In genomic region chr17:1146551-1147265, GRCh38 we compare ENCODE assay signal across 13 cellular contexts. TPM values are rescaled to one million over a fixed set of nuclear protein-coding genes. Genes with fewer than 3 reads are reported as not detected.
A peak's percentile ranks its signal among the peaks of the same experiment; 100 is the strongest.
DNase-seq lines count a peak whose midpoint lies in the region; ATAC-seq and TF ChIP-seq lines count a peak whose summit lies in the region.
"Had no signal": no experiment of that assay in that cellular context is flagged by ENCODE, and none has a peak within 500 bp of the region (broad histone marks: within the 10 kb centered on the region; RNA-seq: fewer than 3 reads in every experiment).

No MANE protein-coding gene starts in this region.

- POLR2A ChIA-PET in activated CD8-positive, alpha-beta T cell treated with anti-CD3 and anti-CD28 coated beads, Interleukin-2, amount 10 ng/mL, durations not matched to agents 7 days and 5 days (lab: Charles Lee): no interaction called here
- POLR2A ChIA-PET in activated CD8-positive, alpha-beta T cell treated with anti-CD3 and anti-CD28 coated beads for 36 hours (lab: Charles Lee): no interaction called here
- POLR2A ChIA-PET in MCF 10A (lab: Yijun Ruan, JAX): interaction anchor here (0.6 kb wide), 1 partner anchor 14 kb away, joined by 3 read pairs; no protein-coding TSS in a partner anchor

- H3K4me1 Mint-ChIP-seq in activated CD8-positive, alpha-beta T cell treated with anti-CD3 and anti-CD28 coated beads, Interleukin-2, amount 10 ng/mL, durations not matched to agents 7 days and 5 days (ENCODE audit: low read depth): no peaks in the 10 kb centered on the region
- H3K4me1 Mint-ChIP-seq in activated CD8-positive, alpha-beta T cell treated with anti-CD3 and anti-CD28 coated beads for 36 hours (ENCODE audit: low read depth): no peaks in the 10 kb centered on the region
- H3K4me1 Mint-ChIP-seq in central memory CD8-positive, alpha-beta T cell: no peaks in the 10 kb centered on the region
- no peaks in the 10 kb centered on the region for H3K4me1 Mint-ChIP-seq in stimulated activated effector memory CD8-positive, alpha-beta T cell treated with anti-CD3 and anti-CD28 coated beads, Interleukin-12 subunit alpha, Interleukin-12 subunit beta, amount 100 ng/mL, for 72 hours
- H3K4me1 Mint-ChIP-seq in MCF 10A (ENCODE audit: insufficient read depth, unreplicated experiment): peaks cover 6% of the 10 kb centered on the region

- no peaks in the 10 kb centered on the region for H3K36me3 Mint-ChIP-seq in activated CD8-positive, alpha-beta T cell treated with anti-CD3 and anti-CD28 coated beads, Interleukin-2, amount 10 ng/mL, durations not matched to agents 7 days and 5 days (ENCODE audit: low read depth)
- no peaks in the 10 kb centered on the region for H3K36me3 Mint-ChIP-seq in activated CD8-positive, alpha-beta T cell treated with anti-CD3 and anti-CD28 coated beads for 36 hours (ENCODE audit: low read depth)
- no peaks in the 10 kb centered on the region for H3K36me3 Mint-ChIP-seq in central memory CD8-positive, alpha-beta T cell (ENCODE audit: insufficient read depth)
- H3K36me3 Mint-ChIP-seq in stimulated activated effector memory CD8-positive, alpha-beta T cell treated with anti-CD3 and anti-CD28 coated beads, Interleukin-12 subunit alpha, Interleukin-12 subunit beta, amount 100 ng/mL, for 72 hours: peaks cover 11% of the 10 kb centered on the region
- peaks cover 7% of the 10 kb centered on the region for H3K36me3 Mint-ChIP-seq in MCF 10A (ENCODE audit: insufficient read depth, unreplicated experiment)

- intact Hi-C loops in activated CD8-positive, alpha-beta T cell treated with anti-CD3 and anti-CD28 coated beads for 36 hours (cut with micrococcal nuclease): no loop called here
- intact Hi-C loops in left lung (cut with DNase I): no loop called here
- intact Hi-C loops in esophagus squamous epithelium (cut with DNase I): loop anchor here (10.0 kb wide), 1 partner anchor 92 kb away; no protein-coding TSS in a partner anchor
- intact Hi-C loops in MCF 10A (cut with micrococcal nuclease): loop anchor here (2.0 kb wide), 1 partner anchor 24 kb away; no protein-coding TSS in a partner anchor

- 83 to 88% methylated on average over 9 of the region's 9 CpGs for WGBS in esophagus squamous epithelium, 2 donors

- H3K27ac Mint-ChIP-seq in activated CD8-positive, alpha-beta T cell treated with anti-CD3 and anti-CD28 coated beads, Interleukin-2, amount 10 ng/mL, durations not matched to agents 7 days and 5 days: peak overlapping the region; percentile 25
- no peak overlapping the region for H3K27ac Mint-ChIP-seq in activated CD8-positive, alpha-beta T cell treated with anti-CD3 and anti-CD28 coated beads for 36 hours
- peak overlapping the region; percentile 33 for H3K27ac Mint-ChIP-seq in central memory CD8-positive, alpha-beta T cell (ENCODE audit: low read depth)
- peak overlapping the region; percentile 82 for H3K27ac Mint-ChIP-seq in stimulated activated effector memory CD8-positive, alpha-beta T cell treated with anti-CD3 and anti-CD28 coated beads, Interleukin-12 subunit alpha, Interleukin-12 subunit beta, amount 100 ng/mL, for 72 hours
- H3K27ac Mint-ChIP-seq in MCF 10A (ENCODE audit: low read depth, unreplicated experiment): no peak overlapping the region

- no peak overlapping the region for H3K27ac ChIP-seq in left lung
- no peak overlapping the region for H3K27ac ChIP-seq in esophagus squamous epithelium
- H3K27ac ChIP-seq: BLaER1 treated with 17β-estradiol and CSF1 and Interleukin-3, amounts not matched to agents 10 nM and 100 nM had no signal

- H3K4me3 Mint-ChIP-seq in activated CD8-positive, alpha-beta T cell treated with anti-CD3 and anti-CD28 coated beads, Interleukin-2, amount 10 ng/mL, durations not matched to agents 7 days and 5 days: no peak overlapping the region
- H3K4me3 Mint-ChIP-seq in activated CD8-positive, alpha-beta T cell treated with anti-CD3 and anti-CD28 coated beads for 36 hours: no peak overlapping the region
- H3K4me3 Mint-ChIP-seq in central memory CD8-positive, alpha-beta T cell: no peak overlapping the region
- no peak overlapping the region for H3K4me3 Mint-ChIP-seq in stimulated activated effector memory CD8-positive, alpha-beta T cell treated with anti-CD3 and anti-CD28 coated beads, Interleukin-12 subunit alpha, Interleukin-12 subunit beta, amount 100 ng/mL, for 72 hours
- no peak overlapping the region for H3K4me3 Mint-ChIP-seq in MCF 10A (ENCODE audit: unreplicated experiment)

- TF ChIP-seq CTCF in activated CD8-positive, alpha-beta T cell treated with anti-CD3 and anti-CD28 coated beads for 36 hours (IDR thresholded peaks at IDR 0.05): no peak
- TF ChIP-seq CTCF in left lung (IDR thresholded peaks at IDR 0.05) (no peak), esophagus squamous epithelium (IDR thresholded peaks at IDR 0.05) (no peak), MCF 10A (IDR thresholded peaks at IDR 0.05; ENCODE audit: unreplicated experiment) (no peak)

- DNase-seq in activated CD8-positive, alpha-beta T cell treated with anti-CD3 and anti-CD28 coated beads, Interleukin-2, amount 10 ng/mL, durations not matched to agents 7 days and 5 days: no peak
- DNase-seq in activated CD8-positive, alpha-beta T cell treated with anti-CD3 and anti-CD28 coated beads for 36 hours: no peak
- DNase-seq in central memory CD8-positive, alpha-beta T cell (ENCODE audit: low spot score in 2 of 2): no peak
- DNase-seq in myocyte (ENCODE audit: low read depth): peak; percentile 42
- DNase-seq in stimulated activated effector memory CD8-positive, alpha-beta T cell treated with anti-CD3 and anti-CD28 coated beads, Interleukin-12 subunit alpha, Interleukin-12 subunit beta, amount 100 ng/mL, for 72 hours (ENCODE audit: low spot score in 2 of 2): no peak
- no peak for DNase-seq in left lung
- no peak for DNase-seq in esophagus squamous epithelium (lab: John Stamatoyannopoulos, UW)
- DNase-seq in MCF 10A (ENCODE audit: unreplicated experiment): no peak
- DNase-seq: 8988T, DMS153, EL, NCI-H1048 had no signal

- H3K4me1 ChIP-seq in left lung (peaks cover 2 to 10% of the 10 kb centered on the region in 2 donors), esophagus squamous epithelium (peaks cover 2 to 19% (median 5%) of the 10 kb centered on the region in 3 donors)

- peaks cover 0 to 18% of the 10 kb centered on the region in 2 donors for H3K36me3 ChIP-seq in left lung
- H3K36me3 ChIP-seq in esophagus squamous epithelium: peaks cover 0 to 19% (median 0%) of the 10 kb centered on the region in 3 donors

- no peak for ATAC-seq in activated CD8-positive, alpha-beta T cell treated with anti-CD3 and anti-CD28 coated beads, Interleukin-2, amount 10 ng/mL, durations not matched to agents 7 days and 5 days
- no peak for ATAC-seq in activated CD8-positive, alpha-beta T cell treated with anti-CD3 and anti-CD28 coated beads for 36 hours
- no peak for ATAC-seq in central memory CD8-positive, alpha-beta T cell (replicated peaks; ENCODE audit: extremely low read depth, poor library complexity, severe bottlenecking)
- no peak for ATAC-seq in stimulated activated effector memory CD8-positive, alpha-beta T cell treated with anti-CD3 and anti-CD28 coated beads, Interleukin-12 subunit alpha, Interleukin-12 subunit beta, amount 100 ng/mL, for 72 hours
- no peak for ATAC-seq in left lung

- TF ChIP-seq POLR2A in esophagus squamous epithelium (IDR thresholded peaks at IDR 0.05): no peak

- BruUV-seq in MCF 10A (replicated peaks; lab: Mats Ljungman, UMichigan): no TSS peak

- H3K9me3 Mint-ChIP-seq in activated CD8-positive, alpha-beta T cell treated with anti-CD3 and anti-CD28 coated beads, Interleukin-2, amount 10 ng/mL, durations not matched to agents 7 days and 5 days (ENCODE audit: insufficient read depth): no peaks in the 10 kb centered on the region
- H3K9me3 Mint-ChIP-seq in activated CD8-positive, alpha-beta T cell treated with anti-CD3 and anti-CD28 coated beads for 36 hours: no peaks in the 10 kb centered on the region
- no peaks in the 10 kb centered on the region for H3K9me3 Mint-ChIP-seq in central memory CD8-positive, alpha-beta T cell
- H3K9me3 Mint-ChIP-seq in stimulated activated effector memory CD8-positive, alpha-beta T cell treated with anti-CD3 and anti-CD28 coated beads, Interleukin-12 subunit alpha, Interleukin-12 subunit beta, amount 100 ng/mL, for 72 hours: no peaks in the 10 kb centered on the region
- H3K9me3 Mint-ChIP-seq in MCF 10A (ENCODE audit: unreplicated experiment): no peaks in the 10 kb centered on the region

- CTCF ChIA-PET in activated CD8-positive, alpha-beta T cell treated with anti-CD3 and anti-CD28 coated beads, Interleukin-2, amount 10 ng/mL, durations not matched to agents 7 days and 5 days (lab: Charles Lee): no interaction called here
- CTCF ChIA-PET in activated CD8-positive, alpha-beta T cell treated with anti-CD3 and anti-CD28 coated beads for 36 hours (lab: Charles Lee): interaction anchor here (1.2 to 1.3 kb wide), 2 partner anchors 24 to 41 kb away, joined by 3 to 4 read pairs; no protein-coding TSS in a partner anchor
- CTCF ChIA-PET in MCF 10A (lab: Yijun Ruan, JAX): interaction anchor here (0.5 to 1.3 kb wide), 4 partner anchors 25 to 148 kb away, joined by 3 to 10 read pairs (median 4); no protein-coding TSS in a partner anchor

- H3K27me3 ChIP-seq in left lung: no peaks in the 10 kb centered on the region
- no peaks in the 10 kb centered on the region for H3K27me3 ChIP-seq in esophagus squamous epithelium
- H3K27me3 ChIP-seq: BLaER1 treated with 17β-estradiol and CSF1 and Interleukin-3, amounts not matched to agents 10 nM and 100 nM had no signal

- no peaks in the 10 kb centered on the region for H3K27me3 Mint-ChIP-seq in activated CD8-positive, alpha-beta T cell treated with anti-CD3 and anti-CD28 coated beads, Interleukin-2, amount 10 ng/mL, durations not matched to agents 7 days and 5 days (ENCODE audit: low read depth)
- H3K27me3 Mint-ChIP-seq in activated CD8-positive, alpha-beta T cell treated with anti-CD3 and anti-CD28 coated beads for 36 hours: no peaks in the 10 kb centered on the region
- no peaks in the 10 kb centered on the region for H3K27me3 Mint-ChIP-seq in central memory CD8-positive, alpha-beta T cell
- H3K27me3 Mint-ChIP-seq in MCF 10A (ENCODE audit: insufficient read depth, unreplicated experiment): no peaks in the 10 kb centered on the region

- H3K9me3 ChIP-seq in left lung: no peaks in the 10 kb centered on the region
- H3K9me3 ChIP-seq in esophagus squamous epithelium: no peaks in the 10 kb centered on the region
- H3K9me3 ChIP-seq: BLaER1 treated with 17β-estradiol and CSF1 and Interleukin-3, amounts not matched to agents 10 nM and 100 nM had no signal

- H3K4me3 ChIP-seq in left lung (no peak overlapping the region), esophagus squamous epithelium (no peak overlapping the region)
- H3K4me3 ChIP-seq: BLaER1 treated with 17β-estradiol and CSF1 and Interleukin-3, amounts not matched to agents 10 nM and 100 nM had no signal

RNA-seq across cellular contexts. Expression of gene ABR, which starts 33.1 kb away (rescaled TPM):
- total RNA-seq in activated CD8-positive, alpha-beta T cell treated with anti-CD3 and anti-CD28 coated beads, Interleukin-2, amount 10 ng/mL, durations not matched to agents 7 days and 5 days: 100 to 1,000 TPM; 143 to 156 TPM
- 10 to 100 TPM; 44.4 to 46.6 TPM for total RNA-seq in activated CD8-positive, alpha-beta T cell treated with anti-CD3 and anti-CD28 coated beads for 36 hours
- 45.8 and 71.9 TPM in 2 replicates for total RNA-seq in myocyte
- polyA plus RNA-seq in myocyte (2012): 41.1 TPM
- total RNA-seq in left lung: 100 to 1,000 TPM; 147 to 187 TPM
- 100 to 1,000 TPM in 1 of 4 donors, 10 to 100 TPM in 3; 62.1 to 248 (median 75.5) TPM for total RNA-seq in esophagus squamous epithelium
- 44.7 and 54.2 TPM in 2 replicates for total RNA-seq in MCF 10A (2022)

Comparison
In these comparisons a context has a peak if more than half of its experiments do, and no peak if none do; other contexts are left out.
1. H3K27ac Mint-ChIP-seq: peak in activated CD8-positive, alpha-beta T cell treated with anti-CD3 and anti-CD28 coated beads, Interleukin-2, amount 10 ng/mL, durations not matched to agents 7 days and 5 days (single experiment), central memory CD8-positive, alpha-beta T cell (single experiment) and stimulated activated effector memory CD8-positive, alpha-beta T cell treated with anti-CD3 and anti-CD28 coated beads, Interleukin-12 subunit alpha, Interleukin-12 subunit beta, amount 100 ng/mL, for 72 hours (single experiment); none in activated CD8-positive, alpha-beta T cell treated with anti-CD3 and anti-CD28 coated beads for 36 hours (single experiment) and MCF 10A (single experiment).
2. intact Hi-C loops: an anchor here in esophagus squamous epithelium (10.0 kb wide) and MCF 10A (2.0 kb wide); none called in activated CD8-positive, alpha-beta T cell treated with anti-CD3 and anti-CD28 coated beads for 36 hours and left lung.